Comparison of ENCODE assay signal across 21 cellular contexts in the genomic region with DNA sequence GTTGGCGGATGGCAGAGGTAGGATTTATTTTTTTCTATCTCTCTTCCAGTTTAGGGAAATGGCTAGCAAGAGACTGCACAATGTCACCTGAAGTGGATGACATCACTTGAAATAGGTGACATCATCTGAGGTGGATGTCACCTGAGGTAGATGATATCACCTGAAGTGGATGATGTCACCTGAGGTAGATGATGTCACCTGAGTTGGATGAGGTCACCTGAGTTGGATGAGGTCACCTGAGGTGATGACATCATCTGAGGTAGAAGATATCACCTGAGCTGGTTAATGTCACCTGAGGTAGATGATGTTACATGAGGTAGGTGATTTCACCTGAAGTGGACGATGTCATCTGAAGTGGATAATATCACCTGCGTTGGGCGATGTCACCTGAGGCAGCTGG.
"Had no signal": no experiment of that assay in that cellular context is flagged by ENCODE, and none has a peak within 500 bp of the region (broad histone marks: within the 10 kb centered on the region; RNA-seq: fewer than 3 reads in every experiment).

No MANE protein-coding gene starts in this region.

- H3K9me3 ChIP-seq: lower lobe of right lung, prostate gland, transverse colon, vagina had no signal

- FAIRE-seq: frontal cortex had no signal

- H3K36me3 ChIP-seq: lower lobe of right lung, prostate gland, transverse colon, vagina had no signal

- H3K27me3 ChIP-seq: transverse colon, vagina had no signal

- H3K27ac ChIP-seq: epithelial cell of prostate, lower lobe of right lung, prostate gland, transverse colon, vagina had no signal

- ATAC-seq: left colon, lower lobe of right lung, right cardiac atrium had no signal

- DNase-seq: activated naive CD4-positive, alpha-beta T cell; activated T-cell treated with anti-CD3 and anti-CD28 coated beads for 4 hours; aorta; cerebellar nuclear complex; effector CD8-positive, alpha-beta T cell; head of caudate nucleus; immature natural killer cell; left colon; lower lobe of right lung; midbrain; right cardiac atrium; stimulated activated CD4-positive, alpha-beta T cell treated with anti-CD3 and anti-CD28 coated beads, Interleukin-4, amount 100 ng/mL, for 4 hours; stimulated activated CD8-positive, alpha-beta memory T cell treated with anti-CD3 and anti-CD28 coated beads, Interleukin-4, amount 100 ng/mL, for 48 hours; stimulated activated naive CD4-positive, alpha-beta T cell treated with Interleukin-2 at 50 U/mL for 16 hours; substantia nigra; transverse colon had no signal

- H3K4me3 ChIP-seq: lower lobe of right lung, prostate gland, smooth muscle cell, transverse colon, vagina had no signal

- H3K4me1 ChIP-seq: lower lobe of right lung, prostate gland, transverse colon, vagina had no signal

- H3K4me2 ChIP-seq: smooth muscle cell had no signal
